ENCODE assay signal across 19 cellular contexts in the genomic region with DNA sequence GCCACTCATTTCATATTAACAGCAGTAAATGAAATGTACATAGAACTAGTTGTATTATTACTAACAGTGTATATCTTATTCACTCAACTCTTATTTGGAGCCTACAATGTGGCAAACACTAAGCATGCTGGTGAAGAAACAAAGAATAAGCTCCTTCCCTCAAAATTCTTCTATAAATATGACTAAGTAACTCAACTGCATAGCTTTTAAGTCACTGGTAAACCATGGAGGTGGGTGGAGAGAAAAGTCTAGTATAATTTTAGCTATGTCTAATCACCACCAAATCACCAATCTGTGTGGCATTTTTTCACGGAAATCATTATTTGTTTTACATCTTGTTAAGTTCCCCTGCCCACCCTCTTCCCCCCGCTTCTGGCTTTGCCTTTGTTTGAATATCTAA. TPM values are rescaled to one million over a fixed set of nuclear protein-coding genes. Genes with fewer than 3 reads are reported as not detected.
DNase-seq lines count a peak whose midpoint lies in the region; ATAC-seq and TF ChIP-seq lines count a peak whose summit lies in the region.
"Had no signal": no experiment of that assay in that cellular context is flagged by ENCODE, and none has a peak within 500 bp of the region (broad histone marks: within the 10 kb centered on the region; RNA-seq: fewer than 3 reads in every experiment).

No MANE protein-coding gene starts in this region.

- H3K27ac ChIP-seq in SJSA1 = peak overlapping the region; percentile 15
- no peak overlapping the region for H3K27ac ChIP-seq in spleen
- H3K27ac ChIP-seq: gastroesophageal sphincter, left ventricle myocardium inferior had no signal

- peaks cover 63% of the 10 kb centered on the region for H3K36me3 ChIP-seq in SJSA1
- H3K36me3 ChIP-seq in skeletal muscle satellite cell (ENCODE audit: insufficient read depth, low read length) = peaks cover 60% of the 10 kb centered on the region
- peaks cover 0 to 100% (median 85%) of the 10 kb centered on the region in 6 donors for H3K36me3 ChIP-seq in spleen

- DNase-seq in activated T-cell treated with anti-CD3 and anti-CD28 coated beads, Interleukin-2, amount 50 U/mL, for 24 hours = no peak
- no peak for DNase-seq in activated T-cell treated with anti-CD3 and anti-CD28 coated beads, Interleukin-2, amount 50 U/mL, for 1 hour
- DNase-seq in SJSA1 (ENCODE audit: low read depth in 1 of 2, low spot score in 2 of 2) = peak in 1 of 2 experiments; percentile 55
- peak; percentile 35 for DNase-seq in fibroblast of mammary gland (ENCODE audit: low read depth)
- no peak for DNase-seq in spleen
- DNase-seq: activated naive CD4-positive, alpha-beta T cell treated with anti-CD3 and anti-CD28 coated beads, Interleukin-2, amount 50 U/mL, for 16 hours; CD4-positive, alpha-beta memory T cell; cortex of kidney; DMS153; KBM-7; left ventricle myocardium inferior; mucosa of descending colon; NCI-H2081 treated with DMSO at 0.1 percent for 48 hours; NCI-H524 had no signal

- H3K9ac ChIP-seq in skeletal muscle satellite cell (ENCODE audit: low read depth, low read length) = peak overlapping the region; percentile 58

- H3K27me3 Mint-ChIP-seq in activated T-cell treated with anti-CD3 and anti-CD28 coated beads, Interleukin-2, amount 50 U/mL, for 24 hours = no peaks in the 10 kb centered on the region
- H3K27me3 Mint-ChIP-seq: CD4-positive, alpha-beta memory T cell had no signal

- H3K4me1 ChIP-seq in SJSA1 (replicated peaks) (peaks cover 44% of the 10 kb centered on the region), skeletal muscle satellite cell (ENCODE audit: control insufficient read depth, insufficient read depth, low read length) (peaks cover 48% of the 10 kb centered on the region), spleen (no peaks in the 10 kb centered on the region)
- H3K4me1 ChIP-seq: gastroesophageal sphincter, left ventricle myocardium inferior had no signal

- 90 to 98% (median 92%) methylated on average over 2 of the region's 2 CpGs for WGBS in spleen, 5 donors

- no peak for TF ChIP-seq POLR2A in spleen (IDR thresholded peaks at IDR 0.05)

- H3K9me3 ChIP-seq in SJSA1 (replicated peaks) = no peaks in the 10 kb centered on the region
- no peaks in the 10 kb centered on the region for H3K9me3 ChIP-seq in skeletal muscle satellite cell (replicated peaks; ENCODE audit: low read length)
- H3K9me3 ChIP-seq in spleen = no peaks in the 10 kb centered on the region
- H3K9me3 ChIP-seq: gastroesophageal sphincter, left ventricle myocardium inferior, mucosa of descending colon had no signal

- H3K4me3 ChIP-seq in SJSA1 (no peak overlapping the region), fibroblast of mammary gland (ENCODE audit: control insufficient read depth, low read depth, low read length) (no peak overlapping the region), skeletal muscle satellite cell (ENCODE audit: low read length) (no peak overlapping the region), spleen (no peak overlapping the region)
- H3K4me3 ChIP-seq: gastroesophageal sphincter, left ventricle myocardium inferior, mucosa of descending colon had no signal

- H3K9me3 Mint-ChIP-seq in activated T-cell treated with anti-CD3 and anti-CD28 coated beads, Interleukin-2, amount 50 U/mL, for 24 hours = no peaks in the 10 kb centered on the region
- H3K9me3 Mint-ChIP-seq: CD4-positive, alpha-beta memory T cell had no signal

- H3K4me1 Mint-ChIP-seq in activated T-cell treated with anti-CD3 and anti-CD28 coated beads, Interleukin-2, amount 50 U/mL, for 24 hours (ENCODE audit: low read depth) = peaks cover 34% of the 10 kb centered on the region

- ATAC-seq in GM21526 (IDR thresholded peaks at IDR 0.05; ENCODE audit: low FRiP score, unreplicated experiment) (no peak), GM19328 (IDR thresholded peaks at IDR 0.05; ENCODE audit: unreplicated experiment) (no peak)
- ATAC-seq: gastroesophageal sphincter, mucosa of descending colon, Right ventricle myocardium inferior had no signal

- H3K36me3 Mint-ChIP-seq in activated T-cell treated with anti-CD3 and anti-CD28 coated beads, Interleukin-2, amount 50 U/mL, for 24 hours (ENCODE audit: low read depth) = peaks cover 91% of the 10 kb centered on the region

- peak overlapping the region; percentile 34 for H3K4me2 ChIP-seq in skeletal muscle satellite cell (ENCODE audit: low read length)

- intact Hi-C loops in spleen (cut with DNase I; ENCODE audit: low total_unique reads) = no loop called here

- H3K27ac Mint-ChIP-seq in activated T-cell treated with anti-CD3 and anti-CD28 coated beads, Interleukin-2, amount 50 U/mL, for 24 hours = peak overlapping the region; percentile 62

- TF ChIP-seq CTCF in fibroblast of mammary gland (conservative IDR thresholded peaks at IDR 0.05; ENCODE audit: control insufficient read depth, insufficient read depth, low read depth, low read length) (no peak), spleen (IDR thresholded peaks at IDR 0.05 in 8 of 11, conservative IDR thresholded peaks at IDR 0.05 in 3 of 11) (no peak)

- no peak overlapping the region for H3K4me3 Mint-ChIP-seq in activated T-cell treated with anti-CD3 and anti-CD28 coated beads, Interleukin-2, amount 50 U/mL, for 24 hours
- H3K4me3 Mint-ChIP-seq: CD4-positive, alpha-beta memory T cell had no signal

- H3K27me3 ChIP-seq in SJSA1 (replicated peaks) (no peaks in the 10 kb centered on the region), skeletal muscle satellite cell (ENCODE audit: control insufficient read depth, insufficient read depth, low read length) (no peaks in the 10 kb centered on the region), spleen (replicated peaks in 1 of 7) (no peaks in the 10 kb centered on the region)
- H3K27me3 ChIP-seq: gastroesophageal sphincter had no signal

RNA-seq across cellular contexts. Expression of a gene that starts 17.5 kb away (rescaled TPM):
- 49.8 and 76.0 TPM in 2 replicates for total RNA-seq in SJSA1 (2014; rRNA removed; shearing (Covaris generic))
- total RNA-seq in skeletal muscle satellite cell (2012; rRNA removed) = 64.2 and 78.6 TPM in 2 replicates
- 10 to 100 TPM; 39.4 to 58.4 (median 49.4) TPM for total RNA-seq in spleen
- 10 to 100 TPM; 21.0 to 28.2 (median 26.8) TPM for polyA plus RNA-seq in spleen

RNA-seq across cellular contexts. Expression of a gene that starts 32.2 kb away (rescaled TPM):
- total RNA-seq in SJSA1 (2014; rRNA removed; shearing (Covaris generic)) = 32.1 and 32.3 TPM in 2 replicates
- 34.1 and 40.3 TPM in 2 replicates for total RNA-seq in skeletal muscle satellite cell (2012; rRNA removed)
- total RNA-seq in spleen = 10 to 100 TPM; 27.5 to 60.8 (median 41.8) TPM
- polyA plus RNA-seq in spleen = 10 to 100 TPM in 2 of 3 donors, 1 to 10 TPM in 1; 6.8 to 13.8 (median 10.4) TPM
